Comparison of ENCODE assay signal across 17 cellular contexts in genomic region chr5:171055881-171056454, GRCh38.
DNase-seq lines count a peak whose midpoint lies in the region; TF ChIP-seq lines count a peak whose summit lies in the region.
"Had no signal": no experiment of that assay in that cellular context is flagged by ENCODE, and none has a peak within 500 bp of the region (broad histone marks: within the 10 kb centered on the region; RNA-seq: fewer than 3 reads in every experiment).

No MANE protein-coding gene starts in this region.

- no peak for TF ChIP-seq CTCF in fibroblast of lung (conservative IDR thresholded peaks at IDR 0.05 in 1 of 2, IDR thresholded peaks at IDR 0.05 in 1 of 2; ENCODE audit: low read depth in 1 of 2, low read length in 2 of 2)
- TF ChIP-seq CTCF in hepatocyte (IDR thresholded peaks at IDR 0.05; ENCODE audit: poor library complexity), result no peak

- H3K18ac ChIP-seq in mesendoderm (ENCODE audit: low read length), result no peak overlapping the region

- H4K8ac ChIP-seq in mesendoderm (ENCODE audit: low read depth, low read length), result no peak overlapping the region

- H4K20me1 ChIP-seq in fibroblast of lung (ENCODE audit: control insufficient read depth, extremely low read depth, insufficient read depth, low read length) (no peaks in the 10 kb centered on the region), hepatocyte (ENCODE audit: insufficient read depth, poor library complexity, severe bottlenecking) (no peaks in the 10 kb centered on the region)

- H3K9ac ChIP-seq in fibroblast of lung (ENCODE audit: insufficient read depth, low read length) (no peak overlapping the region), mesendoderm (ENCODE audit: low read length) (no peak overlapping the region)

- H2AFZ ChIP-seq in fibroblast of lung (ENCODE audit: low read length), result no peak overlapping the region
- no peak overlapping the region for H2AFZ ChIP-seq in hepatocyte

- WGBS in mesendoderm (ENCODE audit: extremely low coverage, insufficient coverage, low lambda C conversion rate), result no CpG with 5 or more reads among the region's 3 CpGs
- 100% methylated on average over 3 of the region's 3 CpGs for WGBS in hepatocyte (ENCODE audit: low lambda C conversion rate, missing lambda C conversion rate)

- no peaks in the 10 kb centered on the region for H3K27me3 ChIP-seq in fibroblast of lung (ENCODE audit: control insufficient read depth, insufficient read depth, low read length)
- no peaks in the 10 kb centered on the region for H3K27me3 ChIP-seq in mesendoderm (ENCODE audit: insufficient read depth, low read length, poor library complexity)
- H3K27me3 ChIP-seq in hepatocyte, result no peaks in the 10 kb centered on the region
- H3K27me3 ChIP-seq: BE2C, MG63 had no signal

- H3K79me2 ChIP-seq in fibroblast of lung (ENCODE audit: control insufficient read depth, insufficient read depth, low read length) (no peaks in the 10 kb centered on the region), mesendoderm (ENCODE audit: control insufficient read depth, insufficient read depth, low read length) (no peaks in the 10 kb centered on the region), hepatocyte (no peaks in the 10 kb centered on the region)

- H3K36me3 ChIP-seq in fibroblast of lung (ENCODE audit: control insufficient read depth, insufficient read depth, low read length), result no peaks in the 10 kb centered on the region
- H3K36me3 ChIP-seq in mesendoderm (ENCODE audit: control insufficient read depth, insufficient read depth, low read length), result no peaks in the 10 kb centered on the region
- H3K36me3 ChIP-seq in hepatocyte (replicated peaks; ENCODE audit: insufficient read depth, low read depth), result no peaks in the 10 kb centered on the region

- peak; percentile 1 for DNase-seq in EL
- DNase-seq in NCI-H69 (lab: John Stamatoyannopoulos, UW), result peak; percentile 16
- DNase-seq in fibroblast of lung (ENCODE audit: low read depth in 2 of 2), result peak; percentile 1 to 10
- DNase-seq in mesendoderm, result peak; percentile 54
- DNase-seq in RPMI8226, result no peak
- no peak for DNase-seq in middle frontal gyrus (ENCODE audit: extremely low spot score, low spot score)
- no peak for DNase-seq in hepatocyte (ENCODE audit: low spot score)
- DNase-seq in cerebellar cortex (ENCODE audit: low spot score), result no peak
- DNase-seq: BE2C; CD4-positive, alpha-beta memory T cell; KG1; MG63; NCI-H187 treated with DMSO at 0.1 percent for 48 hours; NCI-H2171; NCI-H446 treated with DMSO at 0.1 percent for 48 hours; NCI-H774; SIG-M5 had no signal

- H3K4ac ChIP-seq in mesendoderm (ENCODE audit: low read depth, low read length), result no peak overlapping the region

- no peak overlapping the region for H4K5ac ChIP-seq in mesendoderm (ENCODE audit: low read length)

- H3K4me1 ChIP-seq in fibroblast of lung (ENCODE audit: control insufficient read depth, extremely low read depth, insufficient read depth, low read length) (no peaks in the 10 kb centered on the region), mesendoderm (ENCODE audit: control insufficient read depth, low read depth, low read length) (no peaks in the 10 kb centered on the region), hepatocyte (ENCODE audit: insufficient read depth) (no peaks in the 10 kb centered on the region)
- H3K4me1 ChIP-seq: BE2C had no signal

- H3K23ac ChIP-seq in mesendoderm (ENCODE audit: low read length), result no peak overlapping the region

- H2BK15ac ChIP-seq in mesendoderm (replicated peaks; ENCODE audit: low read depth), result no peak overlapping the region

- H3K4me3 ChIP-seq in fibroblast of lung (replicated peaks in 1 of 4; ENCODE audit: control extremely low read depth in 1 of 4, insufficient read depth in 1 of 4, low read depth in 3 of 4, low read length in 4 of 4) (no peak overlapping the region), mesendoderm (ENCODE audit: low read length) (no peak overlapping the region), hepatocyte (no peak overlapping the region)
- H3K4me3 ChIP-seq: MG63 had no signal

- H3K4me2 ChIP-seq in fibroblast of lung (ENCODE audit: extremely low read depth, insufficient read depth, low read length) (no peak overlapping the region), mesendoderm (ENCODE audit: low read length) (no peak overlapping the region), hepatocyte (no peak overlapping the region)

- H3K79me1 ChIP-seq in mesendoderm (ENCODE audit: low read length), result no peaks in the 10 kb centered on the region

- no peak overlapping the region for H2BK120ac ChIP-seq in mesendoderm (ENCODE audit: low read depth, low read length)

- no peak overlapping the region for H3K27ac ChIP-seq in fibroblast of lung (ENCODE audit: insufficient read depth, low read length)
- H3K27ac ChIP-seq in mesendoderm (ENCODE audit: low read depth, low read length), result no peak overlapping the region
- no peak overlapping the region for H3K27ac ChIP-seq in hepatocyte

- H3K9me2 ChIP-seq in hepatocyte (replicated peaks; ENCODE audit: insufficient read depth), result no peaks in the 10 kb centered on the region

- H2BK5ac ChIP-seq in mesendoderm (ENCODE audit: low read length), result no peak overlapping the region

- no peak overlapping the region for H3K56ac ChIP-seq in mesendoderm (ENCODE audit: low read length)

- H2AK5ac ChIP-seq in mesendoderm (ENCODE audit: low read length), result no peak overlapping the region

- H3K9me3 ChIP-seq in fibroblast of lung (ENCODE audit: control insufficient read depth, insufficient read depth, low read depth, low read length) (no peaks in the 10 kb centered on the region), hepatocyte (ENCODE audit: low read depth) (peaks cover 14% of the 10 kb centered on the region)
- H3K9me3 ChIP-seq: BE2C had no signal

Comparison
In these comparisons a context has a peak if more than half of its experiments do, and no peak if none do; other contexts are left out.
1. DNase-seq: peak in EL (single experiment), NCI-H69 (single experiment), fibroblast of lung (2 of 2) and mesendoderm (single experiment); none in RPMI8226 (single experiment), middle frontal gyrus (single experiment), hepatocyte (single experiment) and cerebellar cortex (single experiment).